Comparison of ENCODE assay signal across 10 cellular contexts in genomic region chr2:138898855-138899254, GRCh38.
"Had no signal": no experiment of that assay in that cellular context is flagged by ENCODE, and none has a peak within 500 bp of the region (broad histone marks: within the 10 kb centered on the region; RNA-seq: fewer than 3 reads in every experiment).

No MANE protein-coding gene starts in this region.

- FAIRE-seq: HepG2 had no signal

- H3K36me3 Mint-ChIP-seq: IgD-negative memory B cell had no signal

- H3K27ac ChIP-seq: GM23248, HL-60, KMS-11 had no signal

- H3K27me3 Mint-ChIP-seq: IgD-negative memory B cell had no signal

- DNase-seq: GM23248, GOT3, H7, HFFc6, KBM-7 had no signal

- H3K4me3 ChIP-seq: GM23248, HAP-1 had no signal

- H3K36me3 ChIP-seq: HAP-1 had no signal

- H3K4me1 Mint-ChIP-seq: IgD-negative memory B cell had no signal

- H3K4me3 Mint-ChIP-seq: HFFc6, IgD-negative memory B cell had no signal

- H3K4me1 ChIP-seq: HAP-1 had no signal

- H3K9me3 ChIP-seq: HAP-1 had no signal

- H3K27ac Mint-ChIP-seq: HFFc6, IgD-negative memory B cell had no signal
